23 cellular contexts compared by ENCODE assay signal in the genomic region with DNA sequence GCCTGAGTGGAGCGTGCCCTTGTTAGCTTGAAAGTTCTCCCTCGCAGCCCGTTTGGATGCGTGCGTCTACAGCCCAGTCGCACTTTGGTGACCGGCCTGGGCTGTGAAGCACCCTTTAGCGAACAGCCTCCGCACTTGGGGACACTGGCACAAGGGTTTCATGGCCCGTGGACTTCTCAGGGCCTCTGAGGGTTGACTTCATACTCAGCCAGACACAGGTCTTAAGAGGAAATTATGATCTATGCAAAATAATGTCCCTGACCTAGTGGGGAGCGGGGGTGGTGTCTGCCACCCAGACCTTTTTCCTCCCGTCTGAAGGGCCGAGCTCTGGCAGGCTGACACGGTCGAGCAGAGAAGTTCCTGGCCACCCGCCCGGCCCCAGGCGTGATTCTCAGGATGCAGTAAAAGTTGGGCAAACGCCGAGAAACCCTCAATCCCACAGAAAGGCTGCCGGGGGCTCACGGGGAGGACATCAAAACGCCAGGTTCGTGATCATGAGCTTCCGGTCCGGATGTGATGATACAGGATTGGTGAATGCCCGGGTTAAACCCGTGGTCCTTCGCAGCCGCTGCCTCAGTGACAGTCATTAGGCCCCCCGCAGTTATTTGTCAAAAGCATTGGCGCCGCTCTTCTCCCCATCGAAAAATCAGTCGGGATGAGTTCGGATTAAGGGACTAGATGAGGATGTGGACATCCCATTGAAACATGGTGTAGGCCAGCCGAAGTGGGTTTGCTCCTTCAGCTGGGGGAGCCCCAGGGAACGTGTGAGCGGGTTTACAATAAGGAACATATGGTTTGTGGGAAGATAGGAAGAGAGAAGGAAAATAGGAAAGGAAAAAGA. TPM values are rescaled to one million over a fixed set of nuclear protein-coding genes. Genes with fewer than 3 reads are reported as not detected.
DNase-seq lines count a peak whose midpoint lies in the region; ATAC-seq and TF ChIP-seq lines count a peak whose summit lies in the region.
"Had no signal": no experiment of that assay in that cellular context is flagged by ENCODE, and none has a peak within 500 bp of the region (broad histone marks: within the 10 kb centered on the region; RNA-seq: fewer than 3 reads in every experiment).

No MANE protein-coding gene starts in this region.

- peaks cover 95% of the 10 kb centered on the region for H3K27me3 Mint-ChIP-seq in activated CD4-positive, alpha-beta T cell treated with anti-CD3 and anti-CD28 coated beads, Interleukin-2, amount 10 ng/mL, durations not matched to agents 7 days and 5 days
- H3K27me3 Mint-ChIP-seq in GM23338 (ENCODE audit: insufficient read depth, low read depth, poor library complexity): peaks cover 100% of the 10 kb centered on the region
- H3K27me3 Mint-ChIP-seq in dendritic cell treated with granulocyte-macrophage colony-stimulating factor and Interleukin-4, amounts not matched to agents 40 ng/mL and 50 ng/mL, for 4 days: peaks cover 96% of the 10 kb centered on the region
- H3K27me3 Mint-ChIP-seq in nephron progenitor cell (ENCODE audit: low read depth, poor library complexity): peaks cover 98% of the 10 kb centered on the region

- H3K36me3 ChIP-seq in GM23338 (ENCODE audit: insufficient read depth): no peaks in the 10 kb centered on the region
- no peaks in the 10 kb centered on the region for H3K36me3 ChIP-seq in body of pancreas (replicated peaks in 1 of 2; ENCODE audit: insufficient read depth in 1 of 2, low read depth in 2 of 2)
- H3K36me3 ChIP-seq: brain microvascular endothelial cell, upper lobe of right lung had no signal

- no peaks in the 10 kb centered on the region for H3K79me2 ChIP-seq in GM23338 (replicated peaks; ENCODE audit: insufficient read depth)

- H3K27ac Mint-ChIP-seq in activated CD4-positive, alpha-beta T cell treated with anti-CD3 and anti-CD28 coated beads, Interleukin-2, amount 10 ng/mL, durations not matched to agents 7 days and 5 days: peak overlapping the region; percentile 50
- H3K27ac Mint-ChIP-seq in GM23338 (no peak overlapping the region), nephron progenitor cell (peak overlapping the region; percentile 8)
- peak overlapping the region; percentile 76 for H3K27ac Mint-ChIP-seq in dendritic cell treated with granulocyte-macrophage colony-stimulating factor and Interleukin-4, amounts not matched to agents 40 ng/mL and 50 ng/mL, for 4 days

- intact Hi-C loops in dendritic cell treated with granulocyte-macrophage colony-stimulating factor and Interleukin-4, amounts not matched to agents 40 ng/mL and 50 ng/mL, for 4 days (cut with micrococcal nuclease): no loop called here
- intact Hi-C loops in body of pancreas (cut with DNase I): no loop called here

- no peak overlapping the region for H2AFZ ChIP-seq in GM23338

- H4K20me1 ChIP-seq in GM23338 (replicated peaks; ENCODE audit: insufficient read depth): peaks cover 52% of the 10 kb centered on the region

- peaks cover 22% of the 10 kb centered on the region for H3K4me1 Mint-ChIP-seq in activated CD4-positive, alpha-beta T cell treated with anti-CD3 and anti-CD28 coated beads, Interleukin-2, amount 10 ng/mL, durations not matched to agents 7 days and 5 days
- H3K4me1 Mint-ChIP-seq in GM23338 (peaks cover 81% of the 10 kb centered on the region), nephron progenitor cell (peaks cover 90% of the 10 kb centered on the region)
- peaks cover 98% of the 10 kb centered on the region for H3K4me1 Mint-ChIP-seq in dendritic cell treated with granulocyte-macrophage colony-stimulating factor and Interleukin-4, amounts not matched to agents 40 ng/mL and 50 ng/mL, for 4 days (ENCODE audit: low read depth)

- TF ChIP-seq CTCF in GM23338 (conservative IDR thresholded peaks at IDR 0.05; ENCODE audit: low read depth in 2 of 2) (no peak), nephron progenitor cell (IDR thresholded peaks at IDR 0.05) (no peak), body of pancreas (IDR thresholded peaks at IDR 0.05) (no peak)

- no peak for DNase-seq in activated CD4-positive, alpha-beta T cell treated with anti-CD3 and anti-CD28 coated beads, Interleukin-2, amount 10 ng/mL, durations not matched to agents 7 days and 5 days
- DNase-seq in activated CD4-positive, alpha-beta T cell treated with anti-CD3 and anti-CD28 coated beads, Interleukin-2, amount 50 U/mL, for 4 hours: no peak
- peak; percentile 58 for DNase-seq in GM23338 (ENCODE audit: low spot score)
- no peak for DNase-seq in nephron progenitor cell
- DNase-seq in cerebellar nuclear complex (lab: John Stamatoyannopoulos, UW): no peak
- DNase-seq in body of pancreas: no peak
- DNase-seq: brain microvascular endothelial cell; C1 segment of cervical spinal cord; DMS153; GOT3; Karpas-422; NCI-H1105; NCI-H2107; NCI-H524; stimulated activated naive CD4-positive, alpha-beta T cell treated with Interleukin-2 at 50 U/mL for 16 hours; upper lobe of right lung had no signal

- WGBS in body of pancreas, 2 donors: 5 to 8% methylated on average over 30 to 39 of the region's 39 CpGs

- peaks cover 100% of the 10 kb centered on the region for H3K27me3 ChIP-seq in GM23338 (ENCODE audit: insufficient read depth)
- H3K27me3 ChIP-seq in body of pancreas: peaks cover 0 to 86% of the 10 kb centered on the region in 2 donors

- no peak overlapping the region for H3K4me3 Mint-ChIP-seq in activated CD4-positive, alpha-beta T cell treated with anti-CD3 and anti-CD28 coated beads, Interleukin-2, amount 10 ng/mL, durations not matched to agents 7 days and 5 days
- peak overlapping the region; percentile 42; the same call in 2 of the 3 replicates for H3K4me3 Mint-ChIP-seq in GM23338
- no peak overlapping the region for H3K4me3 Mint-ChIP-seq in dendritic cell treated with granulocyte-macrophage colony-stimulating factor and Interleukin-4, amounts not matched to agents 40 ng/mL and 50 ng/mL, for 4 days
- peak overlapping the region; percentile 80 for H3K4me3 Mint-ChIP-seq in nephron progenitor cell

- peaks cover 74% of the 10 kb centered on the region for H3K4me1 ChIP-seq in GM23338 (ENCODE audit: insufficient read depth)
- H3K4me1 ChIP-seq in body of pancreas: peaks cover 49% of the 10 kb centered on the region

- CTCF ChIA-PET in activated CD4-positive, alpha-beta T cell treated with anti-CD3 and anti-CD28 coated beads, Interleukin-2, amount 10 ng/mL, durations not matched to agents 7 days and 5 days (lab: Charles Lee): no interaction called here

- H3K4me3 ChIP-seq in GM23338 (peak overlapping the region; percentile 41; the same call in 1 of the 2 replicates), body of pancreas (no peak overlapping the region)
- H3K4me3 ChIP-seq: upper lobe of right lung had no signal

- H3K36me3 Mint-ChIP-seq in activated CD4-positive, alpha-beta T cell treated with anti-CD3 and anti-CD28 coated beads, Interleukin-2, amount 10 ng/mL, durations not matched to agents 7 days and 5 days (ENCODE audit: low read depth): peaks cover 12% of the 10 kb centered on the region
- no peaks in the 10 kb centered on the region; the same call in 2 of the 3 replicates for H3K36me3 Mint-ChIP-seq in GM23338 (ENCODE audit: low read depth)
- no peaks in the 10 kb centered on the region for H3K36me3 Mint-ChIP-seq in dendritic cell treated with granulocyte-macrophage colony-stimulating factor and Interleukin-4, amounts not matched to agents 40 ng/mL and 50 ng/mL, for 4 days (ENCODE audit: low read depth)
- no peaks in the 10 kb centered on the region for H3K36me3 Mint-ChIP-seq in nephron progenitor cell (ENCODE audit: low read depth)

- H3K4me2 ChIP-seq in GM23338: peak overlapping the region; percentile 78

- H3K27ac ChIP-seq in GM23338 (ENCODE audit: low read depth): no peak overlapping the region
- no peak overlapping the region for H3K27ac ChIP-seq in body of pancreas
- H3K27ac ChIP-seq: brain microvascular endothelial cell, upper lobe of right lung had no signal

- ATAC-seq in GM23338: no peak
- no peak for ATAC-seq in HG02763 (IDR thresholded peaks at IDR 0.05; ENCODE audit: unreplicated experiment)
- ATAC-seq in body of pancreas: no peak
- ATAC-seq: left lobe of liver, right cardiac atrium, Right ventricle myocardium inferior, upper lobe of right lung had no signal

- peaks cover 3% of the 10 kb centered on the region for H3K9me3 Mint-ChIP-seq in activated CD4-positive, alpha-beta T cell treated with anti-CD3 and anti-CD28 coated beads, Interleukin-2, amount 10 ng/mL, durations not matched to agents 7 days and 5 days
- H3K9me3 Mint-ChIP-seq in GM23338: peaks cover 7% of the 10 kb centered on the region; the same call in 2 of the 3 replicates
- peaks cover 12% of the 10 kb centered on the region for H3K9me3 Mint-ChIP-seq in dendritic cell treated with granulocyte-macrophage colony-stimulating factor and Interleukin-4, amounts not matched to agents 40 ng/mL and 50 ng/mL, for 4 days
- H3K9me3 Mint-ChIP-seq in nephron progenitor cell: no peaks in the 10 kb centered on the region

- no peak for TF ChIP-seq POLR2A in body of pancreas (IDR thresholded peaks at IDR 0.05)

- POLR2A ChIA-PET in activated CD4-positive, alpha-beta T cell treated with anti-CD3 and anti-CD28 coated beads, Interleukin-2, amount 10 ng/mL, durations not matched to agents 7 days and 5 days (lab: Charles Lee): no interaction called here

- H3K9me2 ChIP-seq in GM23338 (ENCODE audit: insufficient read depth): no peaks in the 10 kb centered on the region

- peaks cover 42% of the 10 kb centered on the region for H3F3A ChIP-seq in GM23338 (replicated peaks; ENCODE audit: low read depth)

- no peaks in the 10 kb centered on the region for H3K9me3 ChIP-seq in body of pancreas
- H3K9me3 ChIP-seq: upper lobe of right lung had no signal

TF ChIP-seq in GM23338, 12 proteins besides CTCF, POLR2A, EP300 and RAD21:
- TF ChIP-seq EZH2phosphoT487 (IDR thresholded peaks at IDR 0.05; ENCODE audit: unreplicated experiment) (peak; percentile 73), JUNB (IDR thresholded peaks at IDR 0.05; ENCODE audit: unreplicated experiment) (no peak), EZH2 (IDR thresholded peaks at IDR 0.05; ENCODE audit: low read depth, unreplicated experiment) (peak; percentile 98)

RNA-seq across cellular contexts. Expression of a gene that starts 3.6 kb away (rescaled TPM):
- not detected for total RNA-seq in activated CD4-positive, alpha-beta T cell treated with anti-CD3 and anti-CD28 coated beads, Interleukin-2, amount 10 ng/mL, durations not matched to agents 7 days and 5 days
- not detected in 2 replicates for total RNA-seq in GM23338 (2014; rRNA removed; shearing (Covaris generic))
- not detected in 2 replicates for polyA plus RNA-seq in GM23338 (2016; fragmentation: Nextera tagmentation; extraction: Ambion mirVana)
- total RNA-seq in body of pancreas: not detected
- total RNA-seq: left lobe of liver, omental fat pad, Right ventricle myocardium inferior, upper lobe of right lung had no signal
- polyA plus RNA-seq: esophagus had no signal

Comparison
In these comparisons a context has a peak if more than half of its experiments do, and no peak if none do; other contexts are left out.
1. H3K4me3 Mint-ChIP-seq: peak in GM23338 (single experiment) and nephron progenitor cell (single experiment); none in activated CD4-positive, alpha-beta T cell treated with anti-CD3 and anti-CD28 coated beads, Interleukin-2, amount 10 ng/mL, durations not matched to agents 7 days and 5 days (single experiment) and dendritic cell treated with granulocyte-macrophage colony-stimulating factor and Interleukin-4, amounts not matched to agents 40 ng/mL and 50 ng/mL, for 4 days (single experiment).